In the genomic region with DNA sequence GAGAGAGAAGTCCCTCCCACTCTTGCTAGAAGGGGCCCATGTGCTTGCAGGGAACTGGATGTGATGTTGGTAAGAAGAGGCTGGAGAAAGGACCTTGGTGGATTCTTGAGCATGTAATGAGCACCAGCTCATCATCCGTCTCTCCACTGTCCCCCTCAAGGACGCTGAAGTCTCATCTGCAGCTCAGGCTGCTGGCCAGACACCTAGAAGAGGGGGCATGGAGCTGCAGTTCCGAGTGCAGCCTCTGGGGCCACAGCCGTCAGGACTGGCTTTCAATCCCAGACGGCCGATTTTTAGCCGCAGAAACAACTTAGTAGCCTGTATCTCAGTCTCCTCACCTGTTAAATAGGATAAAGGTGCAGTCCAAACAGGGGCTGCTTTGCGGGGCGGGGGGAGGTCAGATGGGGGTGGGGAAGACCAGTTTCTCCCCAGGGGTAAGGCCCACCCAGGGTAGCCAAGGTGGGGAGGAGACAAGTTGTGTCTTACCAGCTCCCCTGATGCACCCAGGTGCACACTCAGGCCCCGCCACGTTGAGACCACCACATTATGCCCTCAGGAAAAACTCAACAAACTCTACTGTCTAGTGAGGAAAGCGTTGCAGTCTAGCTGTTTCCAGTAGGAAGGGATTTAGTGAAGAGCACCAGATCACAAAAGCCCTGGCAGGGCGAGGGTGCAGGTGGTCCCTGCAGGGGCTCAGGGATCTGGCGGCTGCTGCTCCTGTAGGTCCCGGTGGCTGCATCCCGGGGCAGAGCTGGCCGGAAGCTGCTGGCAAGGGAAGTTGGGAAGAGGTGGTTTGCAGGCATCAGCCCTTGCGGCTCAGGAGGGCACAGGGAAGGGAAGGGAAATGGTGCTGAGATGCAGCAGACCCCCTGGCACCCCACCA, we compare ENCODE assay signal across 7 cellular contexts. TPM values are rescaled to one million over a fixed set of nuclear protein-coding genes. Genes with fewer than 3 reads are reported as not detected.
DNase-seq lines count a peak whose midpoint lies in the region; ATAC-seq and TF ChIP-seq lines count a peak whose summit lies in the region.

No MANE protein-coding gene starts in this region.

- POLR2A ChIA-PET in GM10248 (lab: Yijun Ruan, JAX): no interaction called here
- POLR2A ChIA-PET in activated CD4-positive, alpha-beta T cell treated with anti-CD3 and anti-CD28 coated beads, Interleukin-2, amount 10 ng/mL, durations not matched to agents 7 days and 5 days (lab: Charles Lee): interaction anchor here (0.6 kb wide), 1 partner anchor 321 kb away, joined by 5 read pairs; no protein-coding TSS in a partner anchor
- POLR2A ChIA-PET in naive thymus-derived CD8-positive, alpha-beta T cell (lab: Charles Lee): interaction anchor here (0.6 to 24.7 kb wide), 17 partner anchors 8 to 340 kb away, joined by 3 to 1000 read pairs (median 5); partner anchors contain the start of genes LDLRAP1, MTFR1L, PAQR7 and SELENON

- DNase-seq in GM10248 (ENCODE audit: extremely low spot score) (peak; percentile 78), MM.1S (peak; percentile 21), middle frontal gyrus (ENCODE audit: extremely low spot score, low spot score) (no peak), sciatic nerve (ENCODE audit: low spot score) (no peak)
- peak; percentile 57 for DNase-seq in activated CD4-positive, alpha-beta T cell treated with anti-CD3 and anti-CD28 coated beads, Interleukin-2, amount 10 ng/mL, durations not matched to agents 7 days and 5 days
- DNase-seq in effector memory CD8-positive, alpha-beta T cell: peak; percentile 33 to 45 (median 35)
- peak in 8 of 10 donors; percentile 29 to 74 (median 54) for DNase-seq in naive thymus-derived CD8-positive, alpha-beta T cell

- no peaks in the 10 kb centered on the region for H3K36me3 ChIP-seq in MM.1S (replicated peaks; ENCODE audit: insufficient read depth, low read length)

- no peak overlapping the region for H2AFZ ChIP-seq in MM.1S (ENCODE audit: low read length)

- peaks cover 15% of the 10 kb centered on the region for H3K4me1 Mint-ChIP-seq in activated CD4-positive, alpha-beta T cell treated with anti-CD3 and anti-CD28 coated beads, Interleukin-2, amount 10 ng/mL, durations not matched to agents 7 days and 5 days
- peaks cover 5 to 23% of the 10 kb centered on the region in 2 donors for H3K4me1 Mint-ChIP-seq in effector memory CD8-positive, alpha-beta T cell (ENCODE audit: low read depth in 2 of 2)
- H3K4me1 Mint-ChIP-seq in naive thymus-derived CD8-positive, alpha-beta T cell: peaks cover 38 to 78% (median 64%) of the 10 kb centered on the region in 4 donors

- CTCF ChIA-PET in GM10248 (lab: Yijun Ruan, JAX): interaction anchor here (0.8 to 4.1 kb wide), 17 partner anchors 8 to 46 kb away, joined by 3 to 34 read pairs (median 4); no protein-coding TSS in a partner anchor
- CTCF ChIA-PET in activated CD4-positive, alpha-beta T cell treated with anti-CD3 and anti-CD28 coated beads, Interleukin-2, amount 10 ng/mL, durations not matched to agents 7 days and 5 days (lab: Charles Lee): interaction anchor here (0.8 to 3.7 kb wide), 13 partner anchors 9 to 347 kb away, joined by 3 to 17 read pairs (median 3); partner anchors contain the start of gene LDLRAP1

- peak; percentile 52 for TF ChIP-seq CTCF in GM10248 (IDR thresholded peaks at IDR 0.05; ENCODE audit: control extremely low read depth, extremely low read depth, low read depth, missing control alignments)
- TF ChIP-seq CTCF in MM.1S (IDR thresholded peaks at IDR 0.05; ENCODE audit: low read length): peak; percentile 60

- no peaks in the 10 kb centered on the region for H3K27me3 ChIP-seq in MM.1S (replicated peaks; ENCODE audit: insufficient read depth, low read length)

- H3K4me1 ChIP-seq in MM.1S (ENCODE audit: low read length): no peaks in the 10 kb centered on the region

- H3K9me3 ChIP-seq in MM.1S (replicated peaks; ENCODE audit: insufficient read depth, low read length): no peaks in the 10 kb centered on the region

- H3K9me2 ChIP-seq in MM.1S (replicated peaks; ENCODE audit: insufficient read depth, low read length): no peaks in the 10 kb centered on the region

- H3K9me3 Mint-ChIP-seq in activated CD4-positive, alpha-beta T cell treated with anti-CD3 and anti-CD28 coated beads, Interleukin-2, amount 10 ng/mL, durations not matched to agents 7 days and 5 days: no peaks in the 10 kb centered on the region
- H3K9me3 Mint-ChIP-seq in effector memory CD8-positive, alpha-beta T cell: no peaks in the 10 kb centered on the region
- no peaks in the 10 kb centered on the region for H3K9me3 Mint-ChIP-seq in naive thymus-derived CD8-positive, alpha-beta T cell

- no peak overlapping the region for H3K27ac Mint-ChIP-seq in activated CD4-positive, alpha-beta T cell treated with anti-CD3 and anti-CD28 coated beads, Interleukin-2, amount 10 ng/mL, durations not matched to agents 7 days and 5 days
- peak overlapping the region in 1 of 2 donors; percentile 20 for H3K27ac Mint-ChIP-seq in effector memory CD8-positive, alpha-beta T cell
- peak overlapping the region; percentile 79 to 94 (median 90) for H3K27ac Mint-ChIP-seq in naive thymus-derived CD8-positive, alpha-beta T cell

- no peak overlapping the region for H3K4me2 ChIP-seq in MM.1S (ENCODE audit: low read depth, low read length)

- H4K20me1 ChIP-seq in MM.1S (ENCODE audit: insufficient read depth, low read length): no peaks in the 10 kb centered on the region; the same call in 1 of the 2 replicates

- intact Hi-C loops in sciatic nerve (cut with DNase I): loop anchor here (2.0 kb wide), 1 partner anchor 44 kb away; no protein-coding TSS in a partner anchor

- no peak overlapping the region for H3K4me3 ChIP-seq in MM.1S (ENCODE audit: low read length)

- no peak overlapping the region for H3K4me3 Mint-ChIP-seq in activated CD4-positive, alpha-beta T cell treated with anti-CD3 and anti-CD28 coated beads, Interleukin-2, amount 10 ng/mL, durations not matched to agents 7 days and 5 days
- no peak overlapping the region for H3K4me3 Mint-ChIP-seq in effector memory CD8-positive, alpha-beta T cell
- H3K4me3 Mint-ChIP-seq in naive thymus-derived CD8-positive, alpha-beta T cell: peak overlapping the region in 7 of 10 donors; percentile 6 to 69 (median 52)

- H3K27me3 Mint-ChIP-seq in activated CD4-positive, alpha-beta T cell treated with anti-CD3 and anti-CD28 coated beads, Interleukin-2, amount 10 ng/mL, durations not matched to agents 7 days and 5 days: no peaks in the 10 kb centered on the region
- H3K27me3 Mint-ChIP-seq in effector memory CD8-positive, alpha-beta T cell: no peaks in the 10 kb centered on the region
- H3K27me3 Mint-ChIP-seq in naive thymus-derived CD8-positive, alpha-beta T cell: no peaks in the 10 kb centered on the region

- H3K9ac ChIP-seq in MM.1S (ENCODE audit: low read length): no peak overlapping the region

- peaks cover 5% of the 10 kb centered on the region for H3K36me3 Mint-ChIP-seq in activated CD4-positive, alpha-beta T cell treated with anti-CD3 and anti-CD28 coated beads, Interleukin-2, amount 10 ng/mL, durations not matched to agents 7 days and 5 days (ENCODE audit: low read depth)
- peaks cover 10% of the 10 kb centered on the region for H3K36me3 Mint-ChIP-seq in effector memory CD8-positive, alpha-beta T cell (ENCODE audit: insufficient read depth)
- H3K36me3 Mint-ChIP-seq in naive thymus-derived CD8-positive, alpha-beta T cell: peaks cover 0 to 9% (median 3%) of the 10 kb centered on the region in 3 donors

- H3F3A ChIP-seq in MM.1S (ENCODE audit: insufficient read depth, low read length): peaks cover 5% of the 10 kb centered on the region; the same call in 1 of the 2 replicates

- H3K79me2 ChIP-seq in MM.1S (ENCODE audit: low read length): no peaks in the 10 kb centered on the region

- peak; percentile 69 for ATAC-seq in effector memory CD8-positive, alpha-beta T cell (replicated peaks)
- ATAC-seq in naive thymus-derived CD8-positive, alpha-beta T cell: peak; percentile 68 to 72
- no peak for ATAC-seq in sciatic nerve

- no peak overlapping the region for H3K27ac ChIP-seq in MM.1S (ENCODE audit: low read length)

RNA-seq across cellular contexts. Expression of gene LDLRAP1, which starts 29.5 kb away (rescaled TPM):
- total RNA-seq in activated CD4-positive, alpha-beta T cell treated with anti-CD3 and anti-CD28 coated beads, Interleukin-2, amount 10 ng/mL, durations not matched to agents 7 days and 5 days: 10 to 100 TPM; 64.4 to 65.3 TPM
- 100 to 1,000 TPM; 361 to 364 TPM for total RNA-seq in naive thymus-derived CD8-positive, alpha-beta T cell
- polyA plus RNA-seq in naive thymus-derived CD8-positive, alpha-beta T cell: 100 to 1,000 TPM; 387 to 877 (median 421) TPM
- 25.0 TPM for total RNA-seq in sciatic nerve

RNA-seq across cellular contexts. Expression of gene MAN1C1, which starts 43.6 kb away (rescaled TPM):
- total RNA-seq in activated CD4-positive, alpha-beta T cell treated with anti-CD3 and anti-CD28 coated beads, Interleukin-2, amount 10 ng/mL, durations not matched to agents 7 days and 5 days: 10 to 100 TPM; 28.9 to 31.1 TPM
- 10 to 100 TPM; 46.0 to 47.2 TPM for total RNA-seq in naive thymus-derived CD8-positive, alpha-beta T cell
- 10 to 100 TPM; 11.3 to 48.3 (median 11.7) TPM for polyA plus RNA-seq in naive thymus-derived CD8-positive, alpha-beta T cell
- 29.4 TPM for total RNA-seq in sciatic nerve

Comparison
In these comparisons a context has a peak if more than half of its experiments do, and no peak if none do; other contexts are left out.
1. DNase-seq: peak in GM10248 (single experiment), MM.1S (single experiment), activated CD4-positive, alpha-beta T cell treated with anti-CD3 and anti-CD28 coated beads, Interleukin-2, amount 10 ng/mL, durations not matched to agents 7 days and 5 days (single experiment), effector memory CD8-positive, alpha-beta T cell (3 of 3) and naive thymus-derived CD8-positive, alpha-beta T cell (8 of 10); none in middle frontal gyrus (single experiment) and sciatic nerve (single experiment).
2. H3K4me3 Mint-ChIP-seq: peak in naive thymus-derived CD8-positive, alpha-beta T cell (7 of 10); none in activated CD4-positive, alpha-beta T cell treated with anti-CD3 and anti-CD28 coated beads, Interleukin-2, amount 10 ng/mL, durations not matched to agents 7 days and 5 days (single experiment) and effector memory CD8-positive, alpha-beta T cell (0 of 2).
3. RNA of gene LDLRAP1, which starts 29.5 kb away (total RNA-seq): 361 to 364 TPM in naive thymus-derived CD8-positive, alpha-beta T cell; 64.4 to 65.3 TPM in activated CD4-positive, alpha-beta T cell treated with anti-CD3 and anti-CD28 coated beads, Interleukin-2, amount 10 ng/mL, durations not matched to agents 7 days and 5 days and 25.0 TPM in sciatic nerve (single experiment); every median in the first group is over 4 times any median in the second.